Comparison of ENCODE assay signal across 8 cellular contexts in genomic region chr3:67653425-67654098, GRCh38. TPM values are rescaled to one million over a fixed set of nuclear protein-coding genes. Genes with fewer than 3 reads are reported as not detected.
DNase-seq lines count a peak whose midpoint lies in the region; ATAC-seq and TF ChIP-seq lines count a peak whose summit lies in the region.

No MANE protein-coding gene starts in this region.

- intact Hi-C loops in ovary (cut with DNase I) = no loop called here

- H3K4me3 ChIP-seq in AG04450 (ENCODE audit: low read depth, low read length) (peak overlapping the region; percentile 76), SJCRH30 (peak overlapping the region; percentile 94), fibroblast of mammary gland (ENCODE audit: control insufficient read depth, low read depth, low read length) (peak overlapping the region; percentile 69), ovary (peak overlapping the region; percentile 86)

- H3K4me1 ChIP-seq in SJCRH30 (no peaks in the 10 kb centered on the region), ovary (ENCODE audit: insufficient read depth) (peaks cover 1% of the 10 kb centered on the region)

- no peaks in the 10 kb centered on the region for H3K36me3 ChIP-seq in SJCRH30
- no peaks in the 10 kb centered on the region for H3K36me3 ChIP-seq in ovary

- TF ChIP-seq EP300 in ovary (IDR thresholded peaks at IDR 0.05) = no peak

- H3K9me3 ChIP-seq in AG04450 (ENCODE audit: control insufficient read depth, insufficient read depth, low read length) (peaks cover 4% of the 10 kb centered on the region; the same call in 1 of the 2 replicates), SJCRH30 (replicated peaks) (no peaks in the 10 kb centered on the region), ovary (no peaks in the 10 kb centered on the region)

- ATAC-seq in GM18873 (IDR thresholded peaks at IDR 0.05; ENCODE audit: low FRiP score, unreplicated experiment) (peak; percentile 24), HG03095 (IDR thresholded peaks at IDR 0.05; ENCODE audit: unreplicated experiment) (peak; percentile 19)

- TF ChIP-seq CTCF in AG04450 (IDR thresholded peaks at IDR 0.05; ENCODE audit: low read depth, low read length) = no peak
- TF ChIP-seq CTCF in fibroblast of mammary gland (conservative IDR thresholded peaks at IDR 0.05; ENCODE audit: control insufficient read depth, insufficient read depth, low read depth, low read length) = no peak
- no peak for TF ChIP-seq CTCF in ovary (IDR thresholded peaks at IDR 0.05)

- DNase-seq in AG04450 (ENCODE audit: low read depth, low spot score) (no peak), SJCRH30 (no peak), fibroblast of mammary gland (ENCODE audit: low read depth) (peak; percentile 32), ovary (no peak), COLO829 (ENCODE audit: low spot score) (no peak)
- no peak for DNase-seq in activated CD4-positive, alpha-beta T cell treated with anti-CD3 and anti-CD28 coated beads for 4 hours

- no peaks in the 10 kb centered on the region for H3K27me3 ChIP-seq in AG04450 (ENCODE audit: control insufficient read depth, insufficient read depth, low read length)
- H3K27me3 ChIP-seq in SJCRH30 = no peaks in the 10 kb centered on the region
- no peaks in the 10 kb centered on the region for H3K27me3 ChIP-seq in ovary

- TF ChIP-seq POLR2A in ovary (IDR thresholded peaks at IDR 0.05) = no peak

- WGBS in ovary, 3 donors = 17 to 23% (median 20%) methylated on average over 8 of the region's 8 CpGs

- POLR2A ChIA-PET in AG04450 (lab: Yijun Ruan, JAX) = interaction anchor here (0.7 to 1.2 kb wide), 2 partner anchors 15 to 19 kb away, joined by 4 read pairs; no protein-coding TSS in a partner anchor

- peak overlapping the region; percentile 69 for H3K27ac ChIP-seq in AG04450 (ENCODE audit: low read depth, low read length)
- peak overlapping the region; percentile 95 for H3K27ac ChIP-seq in SJCRH30
- H3K27ac ChIP-seq in ovary = peak overlapping the region in 1 of 2 donors; percentile 92

- CTCF ChIA-PET in AG04450 (lab: Charles Lee) = interaction anchor here (1.5 to 1.6 kb wide), 2 partner anchors 136 to 269 kb away, joined by 3 read pairs; no protein-coding TSS in a partner anchor

RNA-seq across cellular contexts. Expression of gene SUCLG2, which starts 0.8 kb away (rescaled TPM):
- polyA plus RNA-seq in AG04450 (2011; rRNA removed) (37.2 and 54.2 TPM in 2 replicates), ovary (10 to 100 TPM; 32.3 to 75.2 TPM)
- polyA minus RNA-seq in AG04450 (2011; rRNA and poly(A)+ RNA removed) = 20.0 and 30.3 TPM in 2 replicates
- 13.9 and 15.2 TPM in 2 replicates for total RNA-seq in SJCRH30 (2014; rRNA removed; shearing (Covaris generic))
- total RNA-seq in ovary = 10 to 100 TPM; 24.8 to 50.0 (median 40.1) TPM
